Comparison of ENCODE assay signal across 17 cellular contexts in genomic region chr2:159267926-159268325, GRCh38. TPM values are rescaled to one million over a fixed set of nuclear protein-coding genes. Genes with fewer than 3 reads are reported as not detected.
A peak's percentile ranks its signal among the peaks of the same experiment; 100 is the strongest.
DNase-seq lines count a peak whose midpoint lies in the region; ATAC-seq and TF ChIP-seq lines count a peak whose summit lies in the region.
"Had no signal": no experiment of that assay in that cellular context is flagged by ENCODE, and none has a peak within 500 bp of the region (broad histone marks: within the 10 kb centered on the region; RNA-seq: fewer than 3 reads in every experiment).

No MANE protein-coding gene starts in this region.

- WGBS in IMR-90 (ENCODE audit: extremely low coverage in 2 of 2, insufficient read length in 1 of 2), 2 experiments: no CpG with 5 or more reads among the region's 1 CpG

- no peak overlapping the region for H2AFZ ChIP-seq in IMR-90 (replicated peaks; ENCODE audit: low read length, poor library complexity)
- H2AFZ ChIP-seq: GM23248 had no signal

- no peak for TF ChIP-seq RAD21 in IMR-90 (IDR thresholded peaks at IDR 0.05; ENCODE audit: low read length)

- H2AK9ac ChIP-seq in IMR-90 (replicated peaks; ENCODE audit: low read depth, low read length, poor library complexity): no peak overlapping the region

- H3K27ac ChIP-seq in IMR-90 (ENCODE audit: insufficient read depth, low read length): no peak overlapping the region
- H3K27ac ChIP-seq: GM23248, Peyer's patch had no signal

- H2BK20ac ChIP-seq in IMR-90 (ENCODE audit: low read depth, low read length): no peak overlapping the region

- no peak overlapping the region for H4K91ac ChIP-seq in IMR-90 (ENCODE audit: insufficient read depth, low read depth, low read length)

- H3K4me2 ChIP-seq in IMR-90 (ENCODE audit: low read depth, low read length): peak overlapping the region; percentile 13; the same call in 1 of the 2 replicates

- TF ChIP-seq POLR2A in IMR-90 (IDR thresholded peaks at IDR 0.05; ENCODE audit: low read depth, low read length): no peak

- H4K8ac ChIP-seq in IMR-90 (ENCODE audit: low read depth in 2 of 2, low read length in 2 of 2): no peak overlapping the region

- no peaks in the 10 kb centered on the region for H3K27me3 Mint-ChIP-seq in mesothelial cell of epicardium (ENCODE audit: low read depth)
- H3K27me3 Mint-ChIP-seq in stimulated activated naive CD8-positive, alpha-beta T cell treated with anti-CD3 and anti-CD28 coated beads, Interleukin-15, amount 100 ng/mL, for 72 hours: no peaks in the 10 kb centered on the region
- H3K27me3 Mint-ChIP-seq: CD8-positive, alpha-beta memory T cell had no signal

- peaks cover 8% of the 10 kb centered on the region; the same call in 1 of the 2 replicates for H3K4me1 ChIP-seq in IMR-90 (ENCODE audit: control insufficient read depth, insufficient read depth, low read length)
- H3K4me1 ChIP-seq: Peyer's patch had no signal

- no peak for TF ChIP-seq CTCF in IMR-90 (conservative IDR thresholded peaks at IDR 0.05; ENCODE audit: low read depth, low read length)
- TF ChIP-seq CTCF in mesothelial cell of epicardium (IDR thresholded peaks at IDR 0.05; ENCODE audit: unreplicated experiment): no peak

- no peak overlapping the region for H3K4ac ChIP-seq in IMR-90 (ENCODE audit: low read depth, low read length)

- no peak overlapping the region for H3K23ac ChIP-seq in IMR-90 (ENCODE audit: low read depth, low read length)

- H3K18ac ChIP-seq in IMR-90 (ENCODE audit: low read depth, low read length): no peak overlapping the region

- H3K9me1 ChIP-seq in IMR-90 (ENCODE audit: insufficient read depth, low read length): peaks cover 5% of the 10 kb centered on the region; the same call in 1 of the 2 replicates

- H3K79me1 ChIP-seq in IMR-90 (ENCODE audit: low read depth in 1 of 2, low read length in 2 of 2): no peaks in the 10 kb centered on the region

- H2BK5ac ChIP-seq in IMR-90 (ENCODE audit: low read depth, low read length, poor library complexity, severe bottlenecking): no peak overlapping the region

- no peak overlapping the region for H3K4me3 Mint-ChIP-seq in mesothelial cell of epicardium
- no peak overlapping the region for H3K4me3 Mint-ChIP-seq in stimulated activated naive CD8-positive, alpha-beta T cell treated with anti-CD3 and anti-CD28 coated beads, Interleukin-15, amount 100 ng/mL, for 72 hours
- H3K4me3 Mint-ChIP-seq: CD8-positive, alpha-beta memory T cell had no signal

- no peak overlapping the region for H3K4me3 ChIP-seq in IMR-90 (ENCODE audit: insufficient read depth, low read depth, low read length)
- H3K4me3 ChIP-seq: GM23248, K562, Peyer's patch had no signal

- dilution Hi-C loops in IMR-90 (cut with HindIII; ENCODE audit: low sequenced_read_pairs, unreplicated experiment): no loop called here

- CTCF ChIA-PET in IMR-90 (lab: Yijun Ruan, JAX): no interaction called here

- BruUV-seq in IMR-90 (replicated peaks; lab: Mats Ljungman, UMichigan): no TSS peak

- H3K9ac ChIP-seq in IMR-90 (ENCODE audit: low read depth, low read length): no peak overlapping the region
- H3K9ac ChIP-seq: GM23248 had no signal

- H2BK15ac ChIP-seq in IMR-90 (ENCODE audit: low read depth, low read length): no peak overlapping the region

- peak overlapping the region; percentile 19 for H3K27ac Mint-ChIP-seq in mesothelial cell of epicardium
- no peak overlapping the region for H3K27ac Mint-ChIP-seq in stimulated activated naive CD8-positive, alpha-beta T cell treated with anti-CD3 and anti-CD28 coated beads, Interleukin-15, amount 100 ng/mL, for 72 hours
- H3K27ac Mint-ChIP-seq: CD8-positive, alpha-beta memory T cell had no signal

- no peak overlapping the region for H4K5ac ChIP-seq in IMR-90 (ENCODE audit: low read depth, low read length)

- DNase-seq in EH (ENCODE audit: low read depth) (peak; percentile 23), IMR-90 (peak; percentile 16), dermis blood vessel endothelial cell (peak; percentile 36), mesothelial cell of epicardium (ENCODE audit: low spot score in 2 of 2, unreplicated experiment in 2 of 2) (no peak), NOMO-1 (lab: John Stamatoyannopoulos, UW; ENCODE audit: unreplicated experiment in 2 of 2) (no peak), AG20443 (ENCODE audit: low spot score) (no peak)
- DNase-seq in stimulated activated naive CD8-positive, alpha-beta T cell treated with anti-CD3 and anti-CD28 coated beads, Interleukin-15, amount 100 ng/mL, for 72 hours: no peak
- DNase-seq: C1 segment of cervical spinal cord; CD8-positive, alpha-beta memory T cell; DMS79 treated with DMSO at 0.1 percent for 48 hours; GM23248; NCI-H1417 treated with DMSO at 0.1 percent for 48 hours; NCI-H187 treated with DMSO at 0.1 percent for 48 hours; NCI-H526; Peyer's patch; SW 1271 had no signal

- no peak overlapping the region for H3K14ac ChIP-seq in IMR-90 (replicated peaks; ENCODE audit: low read depth, low read length)

- peaks cover 40% of the 10 kb centered on the region for H3K36me3 Mint-ChIP-seq in mesothelial cell of epicardium

- no peak overlapping the region for H3K56ac ChIP-seq in IMR-90 (ENCODE audit: extremely low read depth, insufficient read depth, low read length)

- in situ Hi-C loops in IMR-90 (cut with MboI; ENCODE audit: low sequenced_read_pairs): no loop called here

- no peak overlapping the region for H2AK5ac ChIP-seq in IMR-90 (ENCODE audit: low read depth, low read length)

- H4K20me1 ChIP-seq in IMR-90 (ENCODE audit: insufficient read depth, low read length): no peaks in the 10 kb centered on the region

- intact Hi-C loops in IMR-90 (cut with micrococcal nuclease): no loop called here

- H3K27me3 ChIP-seq in IMR-90 (ENCODE audit: control insufficient read depth, insufficient read depth, low read length): no peaks in the 10 kb centered on the region
- H3K27me3 ChIP-seq: Peyer's patch had no signal

- H3K9me3 ChIP-seq in IMR-90 (ENCODE audit: control insufficient read depth, insufficient read depth, low read length): no peaks in the 10 kb centered on the region
- H3K9me3 ChIP-seq: Peyer's patch had no signal

- POLR2A ChIA-PET in IMR-90 (lab: Charles Lee; ENCODE audit: unreplicated experiment): no interaction called here

- H3K4me1 Mint-ChIP-seq in mesothelial cell of epicardium: peaks cover 45% of the 10 kb centered on the region
- peaks cover 8% of the 10 kb centered on the region for H3K4me1 Mint-ChIP-seq in stimulated activated naive CD8-positive, alpha-beta T cell treated with anti-CD3 and anti-CD28 coated beads, Interleukin-15, amount 100 ng/mL, for 72 hours

- peaks cover 9% of the 10 kb centered on the region for H3K36me3 ChIP-seq in IMR-90 (ENCODE audit: control insufficient read depth, insufficient read depth, low read length)

- H2BK120ac ChIP-seq in IMR-90 (ENCODE audit: low read depth, low read length): no peak overlapping the region

- peak; percentile 40 for ATAC-seq in IMR-90 (ENCODE audit: low read depth)
- no peak for ATAC-seq in stimulated activated naive CD8-positive, alpha-beta T cell treated with anti-CD3 and anti-CD28 coated beads, Interleukin-15, amount 100 ng/mL, for 72 hours
- ATAC-seq: K562 had no signal

- H3K9me3 Mint-ChIP-seq in mesothelial cell of epicardium: peaks cover 9% of the 10 kb centered on the region
- H3K9me3 Mint-ChIP-seq in stimulated activated naive CD8-positive, alpha-beta T cell treated with anti-CD3 and anti-CD28 coated beads, Interleukin-15, amount 100 ng/mL, for 72 hours: no peaks in the 10 kb centered on the region
- H3K9me3 Mint-ChIP-seq: CD8-positive, alpha-beta memory T cell had no signal

TF ChIP-seq in IMR-90, 13 proteins besides CTCF, POLR2A, EP300 and RAD21:
- TF ChIP-seq ELK1 (IDR thresholded peaks at IDR 0.05; ENCODE audit: borderline replicate concordance, low read depth, low read length) (no peak), MAZ (IDR thresholded peaks at IDR 0.05; ENCODE audit: borderline replicate concordance, low read depth, low read length) (no peak), BHLHE40 (IDR thresholded peaks at IDR 0.05; ENCODE audit: low read depth, low read length) (no peak), MXI1 (IDR thresholded peaks at IDR 0.05; ENCODE audit: borderline replicate concordance, low read depth, low read length) (no peak), USF2 (IDR thresholded peaks at IDR 0.05; ENCODE audit: low read depth, low read length) (no peak), CEBPB (IDR thresholded peaks at IDR 0.05; ENCODE audit: low read depth, low read length) (no peak), SMC3 (IDR thresholded peaks at IDR 0.05; ENCODE audit: low read depth, low read length) (no peak), CHD1 (IDR thresholded peaks at IDR 0.05; ENCODE audit: low read depth, low read length) (no peak), MAFK (IDR thresholded peaks at IDR 0.05; ENCODE audit: low read depth, low read length) (no peak), NFE2L2 (IDR thresholded peaks at IDR 0.05; ENCODE audit: low read depth, low read length) (no peak), RCOR1 (IDR thresholded peaks at IDR 0.05; ENCODE audit: insufficient replicate concordance, low read length) (no peak), RFX5 (IDR thresholded peaks at IDR 0.05; ENCODE audit: low read depth, low read length) (no peak), FOS (IDR thresholded peaks at IDR 0.05; ENCODE audit: low read depth, low read length) (no peak)

RNA-seq across cellular contexts. Expression of gene WDSUB1, which starts 18.6 kb away (rescaled TPM):
- total RNA-seq in IMR-90 (2012; rRNA removed) (5.0 and 5.2 TPM in 2 replicates), dermis blood vessel endothelial cell (4.4 and 5.3 TPM in 2 replicates), mesothelial cell of epicardium (14.3 to 15.6 TPM (median 15.1 TPM) in 3 replicates)
- polyA plus RNA-seq in IMR-90 (2012; rRNA removed): 3.9 and 4.8 TPM in 2 replicates
- polyA plus RNA-seq in IMR-90 (2012; cell fraction: cytosol; rRNA removed): 2.3 and 3.0 TPM in 2 replicates
- 2.3 and 4.7 TPM in 2 replicates for polyA plus RNA-seq in IMR-90 (2012; cell fraction: nucleus; rRNA removed; ENCODE audit: low replicate concordance)

Comparison
In these comparisons a context has a peak if more than half of its experiments do, and no peak if none do; other contexts are left out.
1. DNase-seq: peak in EH (single experiment), IMR-90 (single experiment) and dermis blood vessel endothelial cell (single experiment); none in mesothelial cell of epicardium (0 of 2), stimulated activated naive CD8-positive, alpha-beta T cell treated with anti-CD3 and anti-CD28 coated beads, Interleukin-15, amount 100 ng/mL, for 72 hours (0 of 2), NOMO-1 (0 of 2) and AG20443 (single experiment).